ENCODE assay signal across 8 cellular contexts in the genomic region with DNA sequence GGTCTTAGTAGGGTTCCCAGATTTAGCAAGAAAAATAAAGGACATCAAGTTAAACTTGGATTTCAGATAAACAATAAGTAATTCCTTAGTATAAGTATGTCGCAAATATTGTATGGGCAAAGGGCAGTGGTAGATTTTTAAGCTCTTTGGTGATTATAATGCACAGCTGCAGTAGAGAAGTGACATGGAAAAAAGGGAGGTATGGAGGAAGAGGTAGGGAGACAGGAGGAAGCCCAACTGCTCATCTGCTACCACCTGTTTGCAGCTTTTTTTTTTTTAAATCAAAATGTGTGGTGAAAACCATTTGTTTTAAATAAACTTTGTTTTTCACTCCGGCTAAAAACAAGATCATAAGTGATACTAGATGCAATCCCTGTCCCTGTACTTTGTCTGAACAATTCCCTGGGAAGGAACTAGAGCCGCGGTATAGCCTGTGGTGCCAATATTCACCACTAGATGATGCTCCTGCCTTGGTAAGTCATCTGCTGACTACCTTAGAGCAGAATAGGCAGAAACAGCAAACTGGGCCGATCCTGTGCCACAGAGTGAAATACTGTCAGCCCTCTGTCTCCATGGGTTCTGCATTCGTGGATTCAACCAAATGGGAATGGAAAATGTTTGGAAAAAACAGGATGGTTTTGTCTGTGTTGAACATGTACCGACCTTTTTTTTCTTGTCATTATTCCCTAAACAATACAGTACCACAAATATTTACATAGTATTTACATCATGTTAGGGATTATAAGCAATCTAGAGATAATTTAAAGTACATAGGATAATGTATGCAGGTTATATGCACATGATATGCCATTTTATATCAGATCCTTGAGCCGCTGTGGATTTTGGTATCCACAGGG.
DNase-seq lines count a peak whose midpoint lies in the region; ATAC-seq and TF ChIP-seq lines count a peak whose summit lies in the region.

No MANE protein-coding gene starts in this region.

- TF ChIP-seq CTCF in OCI-LY7 (conservative IDR thresholded peaks at IDR 0.05; ENCODE audit: low read length), result peak; percentile 99
- peak; percentile 93 to 98 (median 95) for TF ChIP-seq CTCF in esophagus muscularis mucosa (IDR thresholded peaks at IDR 0.05)
- TF ChIP-seq CTCF in nephron (IDR thresholded peaks at IDR 0.05; ENCODE audit: unreplicated experiment in 3 of 3), result peak; percentile 93 to 97 (median 96)

- no peaks in the 10 kb centered on the region for H3K36me3 Mint-ChIP-seq in nephron (ENCODE audit: low read depth)

- H3K4me1 ChIP-seq in OCI-LY7 (ENCODE audit: insufficient read depth, low read length, poor library complexity, severe bottlenecking) (peaks cover 28% of the 10 kb centered on the region), esophagus muscularis mucosa (no peaks in the 10 kb centered on the region)

- H3K9me3 Mint-ChIP-seq in nephron, result peaks cover 17% of the 10 kb centered on the region
- H3K9me3 Mint-ChIP-seq in stimulated activated naive CD8-positive, alpha-beta T cell treated with anti-CD3 and anti-CD28 coated beads, Interleukin-15, amount 100 ng/mL, for 72 hours, result peaks cover 0 to 8% of the 10 kb centered on the region in 2 donors

- WGBS in esophagus muscularis mucosa, result 19% methylated on average over 8 of the region's 8 CpGs

- no peaks in the 10 kb centered on the region; the same call in 1 of the 2 replicates for H3K9me3 ChIP-seq in OCI-LY7 (ENCODE audit: low read length)
- no peaks in the 10 kb centered on the region for H3K9me3 ChIP-seq in esophagus muscularis mucosa

- no TSS peak for BruUV-seq in OCI-LY7 (replicated peaks; lab: Mats Ljungman, UMichigan)

- H3K9me2 ChIP-seq in OCI-LY7 (ENCODE audit: insufficient read depth, low read length), result no peaks in the 10 kb centered on the region

- DNase-seq in DMS53 (lab: John Stamatoyannopoulos, UW), result peak; percentile 95
- peak; percentile 34 for DNase-seq in HuH-7 (ENCODE audit: low spot score)
- DNase-seq in OCI-LY7 (ENCODE audit: low spot score), result peak; percentile 82
- DNase-seq in activated T-cell treated with anti-CD3 and anti-CD28 coated beads for 1 hour (ENCODE audit: low read depth), result peak; percentile 37
- no peak for DNase-seq in esophagus muscularis mucosa (ENCODE audit: extremely low spot score)
- peak; percentile 39 to 54 for DNase-seq in stimulated activated naive CD8-positive, alpha-beta T cell treated with anti-CD3 and anti-CD28 coated beads, Interleukin-15, amount 100 ng/mL, for 72 hours

- no peaks in the 10 kb centered on the region for H3K27me3 ChIP-seq in esophagus muscularis mucosa

- no peaks in the 10 kb centered on the region for H3K36me3 ChIP-seq in OCI-LY7 (ENCODE audit: insufficient read depth, low read length)
- no peaks in the 10 kb centered on the region for H3K36me3 ChIP-seq in esophagus muscularis mucosa

- H3K4me2 ChIP-seq in OCI-LY7 (ENCODE audit: low read length), result peak overlapping the region; percentile 28; the same call in 1 of the 2 replicates

- no peak overlapping the region for H3K4me3 Mint-ChIP-seq in nephron
- H3K4me3 Mint-ChIP-seq in stimulated activated naive CD8-positive, alpha-beta T cell treated with anti-CD3 and anti-CD28 coated beads, Interleukin-15, amount 100 ng/mL, for 72 hours, result no peak overlapping the region

- H3K4me1 Mint-ChIP-seq in nephron, result peaks cover 5% of the 10 kb centered on the region
- H3K4me1 Mint-ChIP-seq in stimulated activated naive CD8-positive, alpha-beta T cell treated with anti-CD3 and anti-CD28 coated beads, Interleukin-15, amount 100 ng/mL, for 72 hours, result no peaks in the 10 kb centered on the region

- CTCF ChIA-PET in OCI-LY7 (lab: Charles Lee; ENCODE audit: unreplicated experiment), result no interaction called here

- H3K79me2 ChIP-seq in OCI-LY7 (ENCODE audit: insufficient read depth, low read depth, low read length), result no peaks in the 10 kb centered on the region

- no peak for TF ChIP-seq EP300 in esophagus muscularis mucosa (IDR thresholded peaks at IDR 0.05)

- no peak for TF ChIP-seq POLR2A in esophagus muscularis mucosa (IDR thresholded peaks at IDR 0.05; ENCODE audit: low read depth)

- intact Hi-C loops in OCI-LY7 (cut with micrococcal nuclease; ENCODE audit: unreplicated experiment) (loop anchor here (1.0 to 5.0 kb wide), 5 partner anchors 34 to 393 kb away; no protein-coding TSS in a partner anchor), esophagus muscularis mucosa (cut with DNase I) (loop anchor here (5.0 to 10.0 kb wide), 3 partner anchors 212 to 395 kb away; a partner anchor contains a TSS)

- peak overlapping the region; percentile 89 to 91 (median 91) for H3K27ac Mint-ChIP-seq in nephron
- no peak overlapping the region for H3K27ac Mint-ChIP-seq in stimulated activated naive CD8-positive, alpha-beta T cell treated with anti-CD3 and anti-CD28 coated beads, Interleukin-15, amount 100 ng/mL, for 72 hours

- POLR2A ChIA-PET in OCI-LY7 (lab: Charles Lee), result interaction anchor here (0.6 to 1.0 kb wide), 5 partner anchors 13 to 141 kb away, joined by 3 to 5 read pairs (median 3); no protein-coding TSS in a partner anchor

- no peaks in the 10 kb centered on the region for H4K20me1 ChIP-seq in OCI-LY7 (ENCODE audit: insufficient read depth, low read length)

- H2AFZ ChIP-seq in OCI-LY7 (ENCODE audit: low read length), result peak overlapping the region; percentile 36; the same call in 1 of the 2 replicates

- ATAC-seq in GM21526 (IDR thresholded peaks at IDR 0.05; ENCODE audit: low FRiP score, unreplicated experiment), result peak; percentile 98
- ATAC-seq in stimulated activated naive CD8-positive, alpha-beta T cell treated with anti-CD3 and anti-CD28 coated beads, Interleukin-15, amount 100 ng/mL, for 72 hours, result peak; percentile 93

- H3K4me3 ChIP-seq in OCI-LY7 (ENCODE audit: low read depth, low read length, poor library complexity, severe bottlenecking) (no peak overlapping the region), esophagus muscularis mucosa (no peak overlapping the region)

- no peak overlapping the region for H3K27ac ChIP-seq in OCI-LY7 (ENCODE audit: low read depth, low read length, poor library complexity, severe bottlenecking)
- H3K27ac ChIP-seq in esophagus muscularis mucosa (replicated peaks in 1 of 4), result no peak overlapping the region

- no peaks in the 10 kb centered on the region for H3K27me3 Mint-ChIP-seq in nephron (ENCODE audit: low read depth)
- H3K27me3 Mint-ChIP-seq in stimulated activated naive CD8-positive, alpha-beta T cell treated with anti-CD3 and anti-CD28 coated beads, Interleukin-15, amount 100 ng/mL, for 72 hours, result peaks cover 7% of the 10 kb centered on the region

Comparison
In these comparisons a context has a peak if more than half of its experiments do, and no peak if none do; other contexts are left out.
1. H3K27ac Mint-ChIP-seq: peak in nephron (3 of 3); none in stimulated activated naive CD8-positive, alpha-beta T cell treated with anti-CD3 and anti-CD28 coated beads, Interleukin-15, amount 100 ng/mL, for 72 hours (0 of 2).
2. Peak in every context shown above with its lines, with median percentiles within 50 percentile points of each other: CTCF ChIP-seq.